ENCODE assay signal across 16 cellular contexts in genomic region chr21:38814126-38815059, GRCh38. TPM values are rescaled to one million over a fixed set of nuclear protein-coding genes. Genes with fewer than 3 reads are reported as not detected.
DNase-seq lines count a peak whose midpoint lies in the region; ATAC-seq, FAIRE-seq and TF ChIP-seq lines count a peak whose summit lies in the region.
"Had no signal": no experiment of that assay in that cellular context is flagged by ENCODE, and none has a peak within 500 bp of the region (broad histone marks: within the 10 kb centered on the region; RNA-seq: fewer than 3 reads in every experiment).

No MANE protein-coding gene starts in this region.

- ATAC-seq in WTC11, result peak; percentile 46
- no peak for ATAC-seq in HG02938 (IDR thresholded peaks at IDR 0.05; ENCODE audit: unreplicated experiment)

- H3K36me3 ChIP-seq in HEK293 (ENCODE audit: control insufficient read depth in 2 of 2, insufficient read depth in 1 of 2, low read length in 2 of 2), result peaks cover 40 to 89% of the 10 kb centered on the region in 2 experiments
- peaks cover 42 to 78% of the 10 kb centered on the region in 2 experiments for H3K36me3 ChIP-seq in keratinocyte (ENCODE audit: control insufficient read depth in 2 of 2, extremely low read depth in 1 of 2, insufficient read depth in 2 of 2, low read length in 2 of 2)
- H3K36me3 ChIP-seq in spleen, result peaks cover 11 to 99% (median 77%) of the 10 kb centered on the region in 6 donors

- peaks cover 79% of the 10 kb centered on the region for H3K36me3 Mint-ChIP-seq in WTC11

- 79 to 88% (median 85%) methylated on average over 16 of the region's 16 CpGs for WGBS in spleen, 5 donors

- H3K79me2 ChIP-seq in keratinocyte (ENCODE audit: control insufficient read depth, insufficient read depth, low read length), result peaks cover 38% of the 10 kb centered on the region

- H3K27me3 ChIP-seq in keratinocyte (ENCODE audit: control insufficient read depth, extremely low read depth, insufficient read depth, low read length), result no peaks in the 10 kb centered on the region
- H3K27me3 ChIP-seq in spleen (replicated peaks in 1 of 7), result no peaks in the 10 kb centered on the region
- H3K27me3 ChIP-seq: BLaER1, pancreas had no signal

- H3K4me3 ChIP-seq in HEK293 (ENCODE audit: low read depth, low read length) (no peak overlapping the region), keratinocyte (ENCODE audit: control insufficient read depth in 2 of 3, extremely low read depth in 1 of 3, insufficient read depth in 2 of 3, low read depth in 1 of 3, low read length in 3 of 3) (no peak overlapping the region), spleen (peak overlapping the region in 2 of 8 donors; percentile 88 to 90)
- H3K4me3 ChIP-seq: BLaER1, pancreas had no signal

- no peak overlapping the region for H3K27ac ChIP-seq in HEK293 (ENCODE audit: extremely low read depth, low read depth, low read length)
- peak overlapping the region; percentile 15 for H3K27ac ChIP-seq in keratinocyte (ENCODE audit: control insufficient read depth, insufficient read depth, low read length)
- H3K27ac ChIP-seq in spleen, result peak overlapping the region in 7 of 8 donors; percentile 38 to 99 (median 98)
- H3K27ac ChIP-seq: BLaER1, pancreas had no signal

- peak overlapping the region; percentile 75 for H3K27ac Mint-ChIP-seq in WTC11
- H3K27ac Mint-ChIP-seq: activated naive CD8-positive, alpha-beta T cell treated with anti-CD3 and anti-CD28 coated beads, Interleukin-2, amount 10 ng/mL, durations not matched to agents 7 days and 5 days had no signal

- peaks cover 4% of the 10 kb centered on the region for H3K9me3 Mint-ChIP-seq in WTC11
- H3K9me3 Mint-ChIP-seq: activated naive CD8-positive, alpha-beta T cell treated with anti-CD3 and anti-CD28 coated beads, Interleukin-2, amount 10 ng/mL, durations not matched to agents 7 days and 5 days had no signal

- H3K27me3 Mint-ChIP-seq in WTC11 (ENCODE audit: low read depth), result no peaks in the 10 kb centered on the region
- H3K27me3 Mint-ChIP-seq: activated naive CD8-positive, alpha-beta T cell treated with anti-CD3 and anti-CD28 coated beads, Interleukin-2, amount 10 ng/mL, durations not matched to agents 7 days and 5 days had no signal

- no peak overlapping the region for H3K4me2 ChIP-seq in keratinocyte (ENCODE audit: control insufficient read depth, extremely low read depth, insufficient read depth, low read depth, low read length)
- H3K4me2 ChIP-seq: BLaER1 had no signal

- H3K4me1 Mint-ChIP-seq in WTC11, result peaks cover 53% of the 10 kb centered on the region
- H3K4me1 Mint-ChIP-seq: activated naive CD8-positive, alpha-beta T cell treated with anti-CD3 and anti-CD28 coated beads, Interleukin-2, amount 10 ng/mL, durations not matched to agents 7 days and 5 days had no signal

- TF ChIP-seq POLR2A in spleen (IDR thresholded peaks at IDR 0.05), result no peak

- H4K20me1 ChIP-seq in keratinocyte (ENCODE audit: control insufficient read depth, extremely low read depth, insufficient read depth, low read length), result no peaks in the 10 kb centered on the region

- DNase-seq in WTC11 (ENCODE audit: low spot score) (no peak), keratinocyte (ENCODE audit: low read depth, low spot score) (no peak), spleen (no peak), hepatic stellate cell (ENCODE audit: low spot score) (no peak), GM13976 (ENCODE audit: low spot score) (no peak)
- DNase-seq: activated naive CD8-positive, alpha-beta T cell treated with anti-CD3 and anti-CD28 coated beads, Interleukin-2, amount 10 ng/mL, durations not matched to agents 7 days and 5 days; cerebellar nuclear complex; erythroblast; hypothalamus; MM.1S; NCI-H2171; pancreas had no signal

- H3K9ac ChIP-seq in keratinocyte (ENCODE audit: control insufficient read depth, extremely low read depth, insufficient read depth, low read length), result no peak overlapping the region
- H3K9ac ChIP-seq: BLaER1 had no signal

- POLR2A ChIA-PET in HEK293 (lab: Yijun Ruan, JAX), result interaction anchor here (1.4 kb wide), 1 partner anchor 9 kb away, joined by 3 read pairs; the partner anchor contains the start of gene ETS2
- POLR2A ChIA-PET in WTC11 (lab: Charles Lee), result no interaction called here

- FAIRE-seq in keratinocyte (lab: Jason Lieb, UNC), result no peak
- FAIRE-seq: G401.6, pancreas had no signal

- peaks cover 5% of the 10 kb centered on the region for H3K9me1 ChIP-seq in keratinocyte (ENCODE audit: control insufficient read depth, extremely low read depth, insufficient read depth, low read length)

- CTCF ChIA-PET in HEK293 (lab: Yijun Ruan, JAX), result interaction anchor here (0.6 kb wide), 1 partner anchor 345 kb away, joined by 3 read pairs; no protein-coding TSS in a partner anchor
- CTCF ChIA-PET in WTC11 (lab: Charles Lee), result no interaction called here

- dilution Hi-C loops in keratinocyte (cut with MboI; ENCODE audit: extremely low pct_ligation_motif_present, low sequenced_read_pairs), result no loop called here

- no peak for TF ChIP-seq CTCF in HEK293 (tag by site-specific recombination; IDR thresholded peaks at IDR 0.05)
- no peak for TF ChIP-seq CTCF in WTC11 (IDR thresholded peaks at IDR 0.05)
- TF ChIP-seq CTCF in keratinocyte (optimal IDR thresholded peaks at IDR 0.05 in 1 of 3, IDR thresholded peaks at IDR 0.05 in 1 of 3, conservative IDR thresholded peaks at IDR 0.05 in 1 of 3; ENCODE audit: extremely low read depth in 1 of 3, insufficient read depth in 2 of 3, low read length in 3 of 3), result no peak
- TF ChIP-seq CTCF in spleen (IDR thresholded peaks at IDR 0.05 in 8 of 11, conservative IDR thresholded peaks at IDR 0.05 in 3 of 11), result no peak
- no peak for TF ChIP-seq CTCF in GM13976 (IDR thresholded peaks at IDR 0.05; ENCODE audit: borderline replicate concordance, control extremely low read depth, extremely low read depth, insufficient read depth, missing control alignments)

- intact Hi-C loops in spleen (cut with DNase I; ENCODE audit: low total_unique reads), result no loop called here

- H2AFZ ChIP-seq in keratinocyte (ENCODE audit: control insufficient read depth, low read length), result no peak overlapping the region

- in situ Hi-C loops in GM13976 (cut with MboI; ENCODE audit: low sequenced_read_pairs, unreplicated experiment), result no loop called here

- no peak overlapping the region for H3K4me3 Mint-ChIP-seq in WTC11
- H3K4me3 Mint-ChIP-seq: activated naive CD8-positive, alpha-beta T cell treated with anti-CD3 and anti-CD28 coated beads, Interleukin-2, amount 10 ng/mL, durations not matched to agents 7 days and 5 days had no signal

- H3K9me3 ChIP-seq in HEK293 (ENCODE audit: control insufficient read depth, insufficient read depth, low read depth, low read length) (no peaks in the 10 kb centered on the region), keratinocyte (ENCODE audit: control insufficient read depth, low read depth, low read length) (peaks cover 3% of the 10 kb centered on the region), spleen (peaks cover 0 to 3% (median 0%) of the 10 kb centered on the region in 8 donors)
- H3K9me3 ChIP-seq: pancreas had no signal

- H3K4me1 ChIP-seq in HEK293 (ENCODE audit: control insufficient read depth, insufficient read depth, low read length), result no peaks in the 10 kb centered on the region
- H3K4me1 ChIP-seq in keratinocyte (ENCODE audit: control insufficient read depth, extremely low read depth, insufficient read depth, low read length), result peaks cover 41% of the 10 kb centered on the region
- H3K4me1 ChIP-seq in spleen, result peaks cover 5 to 81% (median 34%) of the 10 kb centered on the region in 6 donors
- H3K4me1 ChIP-seq: pancreas had no signal

TF ChIP-seq in HEK293, 187 proteins besides CTCF, POLR2A, EP300 and RAD21 (continues in another document):
- TF ChIP-seq ZNF580 (tag by site-specific recombination; IDR thresholded peaks at IDR 0.05) (no peak), ZNF626 (tag by site-specific recombination; IDR thresholded peaks at IDR 0.05) (no peak)

TF ChIP-seq in WTC11, 78 proteins besides CTCF, POLR2A, EP300 and RAD21:
- TF ChIP-seq TP53 (CRISPR knock-in tag; IDR thresholded peaks at IDR 0.05), result no peak

RNA-seq across cellular contexts. Expression of gene ETS2, which starts 8.7 kb away (rescaled TPM):
- 45.0 to 56.4 TPM (median 48.3 TPM) in 3 replicates for total RNA-seq in WTC11 (2021)
- polyA plus RNA-seq in keratinocyte, result 58.5 to 61.4 TPM (median 60.3 TPM) in 3 replicates
- 143 TPM for polyA plus RNA-seq in keratinocyte (2011; ENCODE audit: low read depth)
- 29.1 and 35.4 TPM in 2 replicates for polyA plus RNA-seq in keratinocyte (2011; cell fraction: cytosol; rRNA removed)
- polyA plus RNA-seq in keratinocyte (2011; cell fraction: nucleus; rRNA removed), result 122 and 140 TPM in 2 replicates
- 37.3 and 92.4 TPM in 2 replicates for polyA plus RNA-seq in keratinocyte (2012; ENCODE audit: low replicate concordance)
- 46.3 to 57.2 TPM (median 49.1 TPM) in 3 replicates for polyA minus RNA-seq in keratinocyte
- polyA minus RNA-seq in keratinocyte (2011; cell fraction: cytosol; rRNA and poly(A)+ RNA removed), result 34.7 TPM
- 70.5 and 112 TPM in 2 replicates for polyA minus RNA-seq in keratinocyte (2011; cell fraction: nucleus; rRNA and poly(A)+ RNA removed)
- 100 to 1,000 TPM; 287 to 590 (median 388) TPM for total RNA-seq in spleen
- polyA plus RNA-seq in spleen, result 100 to 1,000 TPM in 1 of 3 donors, 10 to 100 TPM in 2; 44.4 to 113 (median 44.6) TPM
